Comparison of ENCODE assay signal across 27 cellular contexts in the genomic region with DNA sequence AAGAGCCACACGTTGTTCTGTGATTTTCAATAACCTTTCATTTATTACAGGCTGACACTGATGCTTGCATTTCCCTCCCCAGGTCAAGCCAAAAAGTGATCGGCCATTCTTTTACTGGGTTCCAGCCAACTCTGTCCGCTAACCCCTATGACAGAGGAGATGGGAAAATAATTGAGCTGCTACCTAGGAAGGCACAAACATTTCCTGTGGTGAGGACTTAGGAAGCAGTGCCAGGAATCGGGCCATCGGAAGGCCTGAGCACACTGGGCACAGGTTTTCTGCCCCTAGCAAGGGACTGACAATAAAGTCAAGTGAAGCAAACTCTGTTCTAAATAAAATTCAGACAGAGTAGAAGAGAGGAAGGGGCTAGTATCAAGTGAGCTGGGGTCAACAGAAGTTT.
"Had no signal": no experiment of that assay in that cellular context is flagged by ENCODE, and none has a peak within 500 bp of the region (broad histone marks: within the 10 kb centered on the region; RNA-seq: fewer than 3 reads in every experiment).

No MANE protein-coding gene starts in this region.

- H3K27ac Mint-ChIP-seq: activated CD4-positive, alpha-beta memory T cell treated with anti-CD3 and anti-CD28 coated beads for 36 hours; activated CD4-positive, alpha-beta T cell treated with anti-CD3 and anti-CD28 coated beads for 36 hours; activated CD4-positive, alpha-beta T cell treated with anti-CD3 and anti-CD28 coated beads, Interleukin-2, amount 10 ng/mL, durations not matched to agents 7 days and 5 days; activated naive CD4-positive, alpha-beta T cell treated with anti-CD3 and anti-CD28 coated beads for 36 hours; activated naive CD4-positive, alpha-beta T cell treated with anti-CD3 and anti-CD28 coated beads, Interleukin-2, amount 50 U/mL, for 72 hours; activated T-helper 1 cell treated with anti-CD3 and anti-CD28 coated beads, Interleukin-12 subunit alpha, Interleukin-12 subunit beta, Interleukin-2, Interleukin-4 antibody, amounts not matched to agents 30 ng/mL and 10 ng/mL and 1 ng/mL, durations not matched to agents 14 hours and 24 hours and 36 hours had no signal

- H3K27me3 Mint-ChIP-seq: activated CD4-positive, alpha-beta memory T cell treated with anti-CD3 and anti-CD28 coated beads for 36 hours; activated CD4-positive, alpha-beta T cell treated with anti-CD3 and anti-CD28 coated beads for 36 hours; activated CD4-positive, alpha-beta T cell treated with anti-CD3 and anti-CD28 coated beads, Interleukin-2, amount 10 ng/mL, durations not matched to agents 7 days and 5 days had no signal

- DNase-seq: activated CD4-positive, alpha-beta memory T cell treated with anti-CD3 and anti-CD28 coated beads for 36 hours; activated CD4-positive, alpha-beta T cell treated with anti-CD3 and anti-CD28 coated beads for 36 hours; activated CD4-positive, alpha-beta T cell treated with anti-CD3 and anti-CD28 coated beads, Interleukin-2, amount 10 ng/mL, durations not matched to agents 7 days and 5 days; activated CD8-positive, alpha-beta memory T cell treated with anti-CD3 and anti-CD28 coated beads, Interleukin-2, amount 50 U/mL, for 4 hours; activated gamma-delta T cell treated with Interleukin-2 at 50 U/mL for 16 hours; activated naive CD4-positive, alpha-beta T cell treated with anti-CD3 and anti-CD28 coated beads for 36 hours; activated T-cell treated with anti-CD3 and anti-CD28 coated beads for 4 hours; activated T-cell treated with anti-CD3 and anti-CD28 coated beads, Interleukin-2, amount 50 U/mL, for 4 hours; adrenal gland; body of pancreas; Karpas-422; KBM-7; NCI-H1048; NCI-H1105 treated with DMSO at 0.1 percent for 48 hours; NCI-H1436; NCI-H187; NCI-H2029 treated with DMSO at 0.1 percent for 48 hours; NCI-H226; NCI-H446 treated with DMSO at 0.1 percent for 48 hours; NCI-H524; NCI-H774; SHP77; SJCRH30; T1000; WERI-Rb-1 had no signal

- H3K4me3 Mint-ChIP-seq: activated CD4-positive, alpha-beta memory T cell treated with anti-CD3 and anti-CD28 coated beads for 36 hours; activated CD4-positive, alpha-beta T cell treated with anti-CD3 and anti-CD28 coated beads for 36 hours; activated CD4-positive, alpha-beta T cell treated with anti-CD3 and anti-CD28 coated beads, Interleukin-2, amount 10 ng/mL, durations not matched to agents 7 days and 5 days; activated naive CD4-positive, alpha-beta T cell treated with anti-CD3 and anti-CD28 coated beads for 36 hours; activated T-cell treated with anti-CD3 and anti-CD28 coated beads, Interleukin-2, amount 50 U/mL, for 4 hours; activated T-helper 1 cell treated with anti-CD3 and anti-CD28 coated beads, Interleukin-12 subunit alpha, Interleukin-12 subunit beta, Interleukin-2, Interleukin-4 antibody, amounts not matched to agents 30 ng/mL and 10 ng/mL and 1 ng/mL, durations not matched to agents 14 hours and 24 hours and 36 hours had no signal
